In the genomic region with DNA sequence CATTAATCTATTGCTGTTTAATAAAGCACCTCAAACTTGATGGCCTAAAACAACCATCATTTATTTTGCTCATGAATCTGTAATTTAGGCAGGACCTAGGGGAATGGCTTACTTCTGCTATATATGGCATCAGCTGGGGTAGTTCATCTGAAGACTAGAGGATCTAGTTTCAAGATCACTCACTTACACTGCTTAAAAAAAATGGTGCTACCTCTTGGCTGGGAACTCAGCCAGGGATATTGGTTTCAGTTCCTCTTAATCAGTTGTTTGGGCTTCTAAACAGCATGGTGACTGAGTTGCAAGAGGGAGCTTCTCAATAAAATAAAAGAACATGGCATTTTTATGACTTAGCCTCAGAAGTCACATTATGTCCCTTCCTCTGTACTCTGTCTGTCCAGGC, we compare ENCODE assay signal across 7 cellular contexts.
DNase-seq lines count a peak whose midpoint lies in the region; ATAC-seq and TF ChIP-seq lines count a peak whose summit lies in the region.

No MANE protein-coding gene starts in this region.

- H3K27me3 ChIP-seq in foreskin keratinocyte (no peaks in the 10 kb centered on the region), WERI-Rb-1 (ENCODE audit: insufficient read depth, low read depth, severe bottlenecking) (no peaks in the 10 kb centered on the region)

- H3K27ac ChIP-seq in foreskin keratinocyte (peak overlapping the region; percentile 16), WERI-Rb-1 (no peak overlapping the region)

- peaks cover 22% of the 10 kb centered on the region for H3K4me1 ChIP-seq in foreskin keratinocyte

- no peaks in the 10 kb centered on the region for H3K9me3 ChIP-seq in WERI-Rb-1 (ENCODE audit: severe bottlenecking)

- TF ChIP-seq CTCF in foreskin keratinocyte (conservative IDR thresholded peaks at IDR 0.05) (no peak), WERI-Rb-1 (IDR thresholded peaks at IDR 0.05; ENCODE audit: low read depth, low read length) (no peak)

- H3K4me3 ChIP-seq in WERI-Rb-1 (ENCODE audit: low read depth, low read length): no peak overlapping the region

- ATAC-seq in GM19023 (IDR thresholded peaks at IDR 0.05; ENCODE audit: unreplicated experiment) (peak; percentile 93), HG02870 (IDR thresholded peaks at IDR 0.05; ENCODE audit: unreplicated experiment) (peak; percentile 97), foreskin keratinocyte (no peak)

- no peaks in the 10 kb centered on the region for H3K36me3 ChIP-seq in WERI-Rb-1

- peak; percentile 62 for DNase-seq in NCI-H2029 treated with DMSO at 0.1 percent for 48 hours (lab: John Stamatoyannopoulos, UW)
- peak; percentile 14 to 43 for DNase-seq in foreskin keratinocyte
- no peak for DNase-seq in activated effector memory CD4-positive, alpha-beta T cell treated with anti-CD3 and anti-CD28 coated beads, Interleukin-2, amount 50 U/mL, for 16 hours
- no peak for DNase-seq in SHP77 treated with DMSO at 0.1 percent for 48 hours (lab: John Stamatoyannopoulos, UW)
- DNase-seq in WERI-Rb-1: no peak

Comparison
In these comparisons a context has a peak if more than half of its experiments do, and no peak if none do; other contexts are left out.
1. DNase-seq: peak in NCI-H2029 treated with DMSO at 0.1 percent for 48 hours (single experiment) and foreskin keratinocyte (2 of 2); none in activated effector memory CD4-positive, alpha-beta T cell treated with anti-CD3 and anti-CD28 coated beads, Interleukin-2, amount 50 U/mL, for 16 hours (single experiment), SHP77 treated with DMSO at 0.1 percent for 48 hours (single experiment) and WERI-Rb-1 (single experiment).